ENCODE assay signal across 10 cellular contexts in the genomic region with DNA sequence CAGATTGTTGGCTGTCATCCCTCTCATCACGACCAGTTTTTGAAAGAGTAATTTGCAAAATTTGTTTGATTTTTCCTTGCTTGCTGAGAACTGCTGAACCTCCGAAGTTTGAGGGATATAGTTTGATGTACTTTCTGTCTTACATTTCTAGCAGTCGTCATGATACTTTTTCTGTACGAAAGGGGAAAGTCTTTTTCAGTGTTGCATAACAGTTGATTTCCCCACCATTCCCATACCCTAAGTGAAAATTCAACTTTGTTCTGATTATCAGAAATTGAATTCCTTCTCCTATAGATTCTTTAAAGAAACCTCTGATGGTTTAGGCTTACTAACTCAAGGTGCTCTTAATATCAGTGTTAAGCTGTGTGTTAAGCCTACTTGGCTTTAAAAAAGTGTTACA. TPM values are rescaled to one million over a fixed set of nuclear protein-coding genes. Genes with fewer than 3 reads are reported as not detected.
A peak's percentile ranks its signal among the peaks of the same experiment; 100 is the strongest.
DNase-seq lines count a peak whose midpoint lies in the region; ATAC-seq lines count a peak whose summit lies in the region.
"Had no signal": no experiment of that assay in that cellular context is flagged by ENCODE, and none has a peak within 500 bp of the region (broad histone marks: within the 10 kb centered on the region; RNA-seq: fewer than 3 reads in every experiment).

No MANE protein-coding gene starts in this region.

- no peak overlapping the region for H4K8ac ChIP-seq in trophoblast cell (ENCODE audit: low read depth, low read length)

- H2BK120ac ChIP-seq in trophoblast cell (ENCODE audit: insufficient read depth, low read length, poor library complexity), result no peak overlapping the region

- H3K9me3 ChIP-seq in muscle layer of duodenum (ENCODE audit: control insufficient read depth in 1 of 2, low read length in 2 of 2) (no peaks in the 10 kb centered on the region), trophoblast cell (ENCODE audit: insufficient read depth, low read depth, low read length) (no peaks in the 10 kb centered on the region), Karpas-422 (ENCODE audit: low read length) (no peaks in the 10 kb centered on the region)
- H3K9me3 ChIP-seq: prostate gland had no signal

- H3K4me2 ChIP-seq in trophoblast cell (ENCODE audit: low read length) (no peak overlapping the region), Karpas-422 (ENCODE audit: low read depth, low read length, poor library complexity, severe bottlenecking) (no peak overlapping the region)

- no peak overlapping the region for H2BK12ac ChIP-seq in trophoblast cell (ENCODE audit: low read length)

- no peaks in the 10 kb centered on the region for H3K9me2 ChIP-seq in Karpas-422 (replicated peaks; ENCODE audit: insufficient read depth, low read length)

- H3K4me1 ChIP-seq in ACC112 (ENCODE audit: control insufficient read depth, insufficient read depth, low read length, unreplicated experiment) (peaks cover 14% of the 10 kb centered on the region), muscle layer of duodenum (ENCODE audit: control insufficient read depth in 1 of 2, insufficient read depth in 2 of 2, low read length in 2 of 2) (peaks cover 4 to 51% of the 10 kb centered on the region in 2 donors), trophoblast cell (ENCODE audit: control insufficient read depth in 1 of 2, insufficient read depth in 2 of 2, low read length in 2 of 2) (peaks cover 3 to 8% of the 10 kb centered on the region in 2 experiments), Karpas-422 (ENCODE audit: low read length) (peaks cover 15% of the 10 kb centered on the region)
- H3K4me1 ChIP-seq: prostate gland had no signal

- WGBS in trophoblast cell (ENCODE audit: extremely low coverage, insufficient coverage, insufficient read length), result no CpG with 5 or more reads among the region's 4 CpGs

- H3K4me3 ChIP-seq in ACC112 (ENCODE audit: low read depth, low read length) (peak overlapping the region; percentile 97), muscle layer of duodenum (ENCODE audit: low read depth in 1 of 2, low read length in 2 of 2) (peak overlapping the region; percentile 60 to 89), trophoblast cell (ENCODE audit: low read depth, low read length) (no peak overlapping the region), Karpas-422 (ENCODE audit: low read length) (no peak overlapping the region)

- H3K9ac ChIP-seq in trophoblast cell (ENCODE audit: low read length) (no peak overlapping the region), Karpas-422 (ENCODE audit: low read length) (no peak overlapping the region)

- H4K20me1 ChIP-seq in Karpas-422 (ENCODE audit: insufficient read depth, low read depth, low read length), result peaks cover 11% of the 10 kb centered on the region

- no peak overlapping the region for H2BK5ac ChIP-seq in trophoblast cell (ENCODE audit: low read depth, low read length, poor library complexity)

- DNase-seq in HT-29 (ENCODE audit: low spot score) (peak; percentile 40), caudate nucleus (lab: John Stamatoyannopoulos, UW) (no peak), Kasumi-1 (lab: John Stamatoyannopoulos, UW) (no peak), trophoblast cell (no peak), Karpas-422 (no peak)
- DNase-seq: NCI-H510A had no signal

- H3K27me3 ChIP-seq in ACC112 (ENCODE audit: insufficient read depth, low read length) (no peaks in the 10 kb centered on the region), muscle layer of duodenum (ENCODE audit: low read depth, low read length) (no peaks in the 10 kb centered on the region), trophoblast cell (ENCODE audit: insufficient read depth, low read length) (peaks cover 8% of the 10 kb centered on the region), Karpas-422 (ENCODE audit: low read length) (no peaks in the 10 kb centered on the region)

- H3K4ac ChIP-seq in trophoblast cell (ENCODE audit: low read depth, low read length), result no peak overlapping the region

- no peak overlapping the region for H3K23ac ChIP-seq in trophoblast cell (ENCODE audit: low read length)

- H2AFZ ChIP-seq in ACC112 (ENCODE audit: low read length, unreplicated experiment) (no peak overlapping the region), trophoblast cell (ENCODE audit: insufficient read depth, low read length, poor library complexity) (no peak overlapping the region), Karpas-422 (ENCODE audit: low read length) (no peak overlapping the region)

- no peak overlapping the region for H3K18ac ChIP-seq in trophoblast cell (ENCODE audit: low read length)

- no peak overlapping the region for H4K91ac ChIP-seq in trophoblast cell (ENCODE audit: low read depth, low read length)

- no peak overlapping the region for H3K14ac ChIP-seq in trophoblast cell (ENCODE audit: low read length)

- H4K12ac ChIP-seq in trophoblast cell (ENCODE audit: low read depth, low read length), result no peak overlapping the region

- H3K27ac ChIP-seq in ACC112 (ENCODE audit: low read depth, low read length) (no peak overlapping the region), caudate nucleus (ENCODE audit: low read depth, low read length) (peak overlapping the region; percentile 42), muscle layer of duodenum (ENCODE audit: low read length) (peak overlapping the region; percentile 52), trophoblast cell (ENCODE audit: low read depth, low read length) (no peak overlapping the region), Karpas-422 (ENCODE audit: low read length) (no peak overlapping the region)

- no peak for ATAC-seq in GM18519 (IDR thresholded peaks at IDR 0.05; ENCODE audit: low FRiP score, unreplicated experiment)

- H3K36me3 ChIP-seq in ACC112 (ENCODE audit: insufficient read depth, low read length), result no peaks in the 10 kb centered on the region
- no peaks in the 10 kb centered on the region for H3K36me3 ChIP-seq in muscle layer of duodenum (ENCODE audit: control insufficient read depth in 1 of 2, insufficient read depth in 2 of 2, low read length in 2 of 2)
- no peaks in the 10 kb centered on the region for H3K36me3 ChIP-seq in trophoblast cell (ENCODE audit: control insufficient read depth in 1 of 2, insufficient read depth in 2 of 2, low read length in 2 of 2)
- no peaks in the 10 kb centered on the region for H3K36me3 ChIP-seq in Karpas-422 (ENCODE audit: insufficient read depth, low read length)
- H3K36me3 ChIP-seq: prostate gland had no signal

- H3K79me2 ChIP-seq in ACC112 (ENCODE audit: control insufficient read depth, insufficient read depth, low read length, unreplicated experiment), result peaks cover 47% of the 10 kb centered on the region
- peaks cover 8% of the 10 kb centered on the region for H3K79me2 ChIP-seq in trophoblast cell (ENCODE audit: control insufficient read depth, insufficient read depth, low read length, poor library complexity)
- H3K79me2 ChIP-seq in Karpas-422 (ENCODE audit: low read length), result no peaks in the 10 kb centered on the region

- H3K79me1 ChIP-seq in trophoblast cell (ENCODE audit: low read length), result peaks cover 16% of the 10 kb centered on the region

- no peak overlapping the region for H2AK5ac ChIP-seq in trophoblast cell (ENCODE audit: low read length)

RNA-seq across cellular contexts. Expression of a gene that starts 1.6 kb away (rescaled TPM):
- total RNA-seq in HT-29 (2014; rRNA removed; shearing (Covaris generic)), result 29.9 and 30.4 TPM in 2 replicates
- 16.1 and 17.6 TPM in 2 replicates for polyA plus RNA-seq in trophoblast cell (2013)
- total RNA-seq in Karpas-422 (2014; rRNA removed; shearing (Covaris generic); ENCODE audit: low replicate concordance), result 3.4 and 7.2 TPM in 2 replicates

Comparison
In these comparisons a context has a peak if more than half of its experiments do, and no peak if none do; other contexts are left out.
1. H3K27ac ChIP-seq: peak in caudate nucleus (single experiment) and muscle layer of duodenum (single experiment); none in ACC112 (single experiment), trophoblast cell (single experiment) and Karpas-422 (single experiment).
2. H3K4me3 ChIP-seq: peak in ACC112 (single experiment) and muscle layer of duodenum (2 of 2); none in trophoblast cell (single experiment) and Karpas-422 (single experiment).